ENCODE assay signal across 2 cellular contexts in the genomic region with DNA sequence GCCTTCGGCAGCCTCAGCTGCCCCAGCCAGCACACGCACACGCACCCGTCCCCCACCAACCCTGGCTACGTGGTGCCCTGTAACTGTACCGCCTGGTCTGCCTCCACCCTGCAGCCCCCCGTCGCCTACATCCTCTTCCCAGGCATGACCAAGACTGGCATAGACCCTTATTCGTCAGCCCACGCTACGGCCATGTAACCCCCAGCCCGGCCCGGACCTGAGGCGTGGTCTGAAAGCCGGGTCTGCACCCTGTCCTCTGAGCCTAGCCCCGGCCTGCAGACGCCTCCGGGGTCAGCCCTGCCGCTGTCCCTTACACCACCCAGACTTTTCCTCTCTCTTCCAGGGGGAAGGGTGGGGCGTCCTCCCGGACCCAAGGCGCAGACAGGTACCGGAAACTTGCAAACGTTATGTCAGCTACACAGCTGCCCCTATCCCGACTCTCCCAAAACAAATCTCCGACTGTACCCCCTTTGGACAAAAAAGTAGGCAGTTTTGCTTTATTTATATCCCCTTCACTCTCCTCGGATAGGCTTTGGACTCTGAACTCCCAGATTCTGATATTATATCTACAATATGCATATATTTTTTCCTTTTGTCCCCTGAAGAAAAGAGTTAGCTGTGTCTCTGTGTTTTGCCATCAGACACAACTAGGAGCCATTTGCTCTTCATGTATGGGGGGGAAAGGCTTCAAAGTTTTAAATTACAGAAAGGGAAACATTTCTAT.
TF ChIP-seq lines count a peak whose summit lies in the region.

No MANE protein-coding gene starts in this region.

TF ChIP-seq in SK-N-SH, 30 proteins besides CTCF, POLR2A, EP300 and RAD21:
- no peak for TF ChIP-seq FOXM1 (IDR thresholded peaks at IDR 0.05; ENCODE audit: low read depth)
- TF ChIP-seq EZH2phosphoT487 (IDR thresholded peaks at IDR 0.05; ENCODE audit: borderline replicate concordance, low read depth): no peak
- TF ChIP-seq YY1 (IDR thresholded peaks at IDR 0.05; ENCODE audit: low read depth): no peak
- no peak for TF ChIP-seq JUND (IDR thresholded peaks at IDR 0.05)
- no peak for TF ChIP-seq TAF1 (IDR thresholded peaks at IDR 0.05; ENCODE audit: borderline replicate concordance, low read depth, low read length)
- TF ChIP-seq, protein P1, sequence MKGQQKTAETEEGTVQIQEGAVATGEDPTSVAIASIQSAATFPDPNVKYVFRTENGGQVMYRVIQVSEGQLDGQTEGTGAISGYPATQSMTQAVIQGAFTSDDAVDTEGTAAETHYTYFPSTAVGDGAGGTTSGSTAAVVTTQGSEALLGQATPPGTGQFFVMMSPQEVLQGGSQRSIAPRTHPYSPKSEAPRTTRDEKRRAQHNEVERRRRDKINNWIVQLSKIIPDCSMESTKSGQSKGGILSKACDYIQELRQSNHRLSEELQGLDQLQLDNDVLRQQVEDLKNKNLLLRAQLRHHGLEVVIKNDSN (IDR thresholded peaks at IDR 0.05; ENCODE audit: borderline replicate concordance, low read depth): no peak
- no peak for TF ChIP-seq TCF12 (IDR thresholded peaks at IDR 0.05)
- TF ChIP-seq IRF3 (IDR thresholded peaks at IDR 0.05; ENCODE audit: low read depth, low read length): no peak
- TF ChIP-seq, protein P2, sequence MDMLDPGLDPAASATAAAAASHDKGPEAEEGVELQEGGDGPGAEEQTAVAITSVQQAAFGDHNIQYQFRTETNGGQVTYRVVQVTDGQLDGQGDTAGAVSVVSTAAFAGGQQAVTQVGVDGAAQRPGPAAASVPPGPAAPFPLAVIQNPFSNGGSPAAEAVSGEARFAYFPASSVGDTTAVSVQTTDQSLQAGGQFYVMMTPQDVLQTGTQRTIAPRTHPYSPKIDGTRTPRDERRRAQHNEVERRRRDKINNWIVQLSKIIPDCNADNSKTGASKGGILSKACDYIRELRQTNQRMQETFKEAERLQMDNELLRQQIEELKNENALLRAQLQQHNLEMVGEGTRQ (IDR thresholded peaks at IDR 0.05; ENCODE audit: borderline replicate concordance, low read depth, low read length): no peak
- no peak for TF ChIP-seq POLR2AphosphoS5 (IDR thresholded peaks at IDR 0.05; ENCODE audit: low read depth, low read length)

TF ChIP-seq in SK-N-SH treated with all-trans-retinoic acid at 6 μM for 48 hours, 23 proteins besides CTCF, POLR2A, EP300 and RAD21:
- TF ChIP-seq, protein P3, sequence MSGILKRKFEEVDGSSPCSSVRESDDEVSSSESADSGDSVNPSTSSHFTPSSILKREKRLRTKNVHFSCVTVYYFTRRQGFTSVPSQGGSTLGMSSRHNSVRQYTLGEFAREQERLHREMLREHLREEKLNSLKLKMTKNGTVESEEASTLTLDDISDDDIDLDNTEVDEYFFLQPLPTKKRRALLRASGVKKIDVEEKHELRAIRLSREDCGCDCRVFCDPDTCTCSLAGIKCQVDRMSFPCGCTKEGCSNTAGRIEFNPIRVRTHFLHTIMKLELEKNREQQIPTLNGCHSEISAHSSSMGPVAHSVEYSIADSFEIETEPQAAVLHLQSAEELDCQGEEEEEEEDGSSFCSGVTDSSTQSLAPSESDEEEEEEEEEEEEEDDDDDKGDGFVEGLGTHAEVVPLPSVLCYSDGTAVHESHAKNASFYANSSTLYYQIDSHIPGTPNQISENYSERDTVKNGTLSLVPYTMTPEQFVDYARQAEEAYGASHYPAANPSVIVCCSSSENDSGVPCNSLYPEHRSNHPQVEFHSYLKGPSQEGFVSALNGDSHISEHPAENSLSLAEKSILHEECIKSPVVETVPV (CRISPR knock-in tag; IDR thresholded peaks at IDR 0.05): no peak
